8 cellular contexts compared by ENCODE assay signal in genomic region chr7:148983220-148984146, GRCh38. TPM values are rescaled to one million over a fixed set of nuclear protein-coding genes. Genes with fewer than 3 reads are reported as not detected.
A peak's percentile ranks its signal among the peaks of the same experiment; 100 is the strongest.
DNase-seq lines count a peak whose midpoint lies in the region; ATAC-seq and TF ChIP-seq lines count a peak whose summit lies in the region.

No MANE protein-coding gene starts in this region.

- H3K9me3 ChIP-seq in adipocyte (ENCODE audit: control insufficient read depth, low read length) (peaks cover 4% of the 10 kb centered on the region), psoas muscle (no peaks in the 10 kb centered on the region), uterus (no peaks in the 10 kb centered on the region)

- H3K27me3 ChIP-seq in adipocyte (replicated peaks; ENCODE audit: control insufficient read depth, insufficient read depth, low read length): peaks cover 11% of the 10 kb centered on the region
- H3K27me3 ChIP-seq in psoas muscle (ENCODE audit: insufficient read depth in 3 of 3, low read length in 2 of 3): peaks cover 0 to 6% (median 0%) of the 10 kb centered on the region in 3 donors
- no peaks in the 10 kb centered on the region for H3K27me3 ChIP-seq in uterus

- ATAC-seq in HG02642 (IDR thresholded peaks at IDR 0.05; ENCODE audit: poor library complexity, unreplicated experiment): peak; percentile 53
- ATAC-seq in left ventricle myocardium superior: peak; percentile 57
- peak; percentile 44 to 62 (median 54) for ATAC-seq in psoas muscle

- H3K4me1 ChIP-seq in adipocyte (ENCODE audit: control insufficient read depth, insufficient read depth, low read length): peaks cover 8% of the 10 kb centered on the region
- peaks cover 16% of the 10 kb centered on the region for H3K4me1 ChIP-seq in psoas muscle
- H3K4me1 ChIP-seq in uterus: peaks cover 0 to 6% of the 10 kb centered on the region in 2 donors

- H3K4me3 ChIP-seq in adipocyte (ENCODE audit: low read length) (peak overlapping the region; percentile 90), psoas muscle (peak overlapping the region; percentile 75), uterus (peak overlapping the region; percentile 56 to 61)

- intact Hi-C loops in left ventricle myocardium superior (cut with micrococcal nuclease) (no loop called here), psoas muscle (cut with DNase I) (no loop called here), uterus (cut with DNase I; ENCODE audit: low total_unique reads) (no loop called here)

- no peak overlapping the region for H3K27ac ChIP-seq in psoas muscle
- H3K27ac ChIP-seq in uterus: peak overlapping the region; percentile 69 to 77

- TF ChIP-seq CTCF in GM10266 (IDR thresholded peaks at IDR 0.05; ENCODE audit: control insufficient read depth, insufficient read depth, low read depth, missing control alignments) (no peak), psoas muscle (IDR thresholded peaks at IDR 0.05) (no peak), uterus (IDR thresholded peaks at IDR 0.05) (no peak)

- DNase-seq in GM10266 (ENCODE audit: extremely low spot score) (peak; percentile 87), NCI-H1417 (lab: John Stamatoyannopoulos, UW) (peak; percentile 87 to 99 (median 89)), SW480 (ENCODE audit: low spot score) (peak; percentile 86), adipocyte (ENCODE audit: low read depth) (peak; percentile 95), left ventricle myocardium superior (peak; percentile 60), psoas muscle (peak; percentile 56 to 74), uterus (peak; percentile 54 to 65)

- H3K36me3 ChIP-seq in adipocyte (ENCODE audit: control insufficient read depth, insufficient read depth, low read length, severe bottlenecking) (no peaks in the 10 kb centered on the region), psoas muscle (ENCODE audit: insufficient read depth in 1 of 2, low read depth in 1 of 2) (no peaks in the 10 kb centered on the region), uterus (no peaks in the 10 kb centered on the region)

- peak overlapping the region; percentile 60 for H3K9ac ChIP-seq in adipocyte (ENCODE audit: low read length)

- TF ChIP-seq POLR2A in uterus (IDR thresholded peaks at IDR 0.05): no peak

- WGBS in psoas muscle, 3 donors: 0 to 1% (median 0%) methylated on average over 33 to 36 of the region's 36 CpGs

RNA-seq across cellular contexts. Expression of gene PDIA4, which starts 44.8 kb away (rescaled TPM):
- 35.1 TPM for total RNA-seq in left ventricle myocardium superior
- total RNA-seq in psoas muscle: 10 to 100 TPM; 11.3 to 17.5 (median 13.8) TPM
- 10 to 100 TPM in 2 of 3 donors, 1 to 10 TPM in 1; 9.8 to 29.2 (median 14.5) TPM for polyA plus RNA-seq in psoas muscle
- total RNA-seq in uterus: 100 to 1,000 TPM in 1 of 4 donors, 10 to 100 TPM in 3; 34.6 to 169 (median 68.7) TPM
